2 cellular contexts compared by ENCODE assay signal in genomic region chr5:73636408-73636807, GRCh38.
TF ChIP-seq lines count a peak whose summit lies in the region.

No MANE protein-coding gene starts in this region.

TF ChIP-seq in IMR-90, 13 proteins besides CTCF, POLR2A, EP300 and RAD21 (continued from another document):
- TF ChIP-seq CEBPB (IDR thresholded peaks at IDR 0.05; ENCODE audit: low read depth, low read length) (no peak), MAZ (IDR thresholded peaks at IDR 0.05; ENCODE audit: borderline replicate concordance, low read depth, low read length) (no peak)

TF ChIP-seq in endothelial cell of umbilical vein, 7 proteins besides CTCF, POLR2A, EP300 and RAD21 (continued from another document):
- TF ChIP-seq JUN (IDR thresholded peaks at IDR 0.05; ENCODE audit: borderline replicate concordance, insufficient read depth, insufficient read length, low read depth), result no peak
- TF ChIP-seq MYC (IDR thresholded peaks at IDR 0.05; ENCODE audit: low read depth, low read length), result no peak
- no peak for TF ChIP-seq EZH2 (IDR thresholded peaks at IDR 0.05; ENCODE audit: borderline replicate concordance, low read depth, low read length, severe bottlenecking)
- TF ChIP-seq MAX (IDR thresholded peaks at IDR 0.05; ENCODE audit: insufficient read depth, insufficient read length), result no peak
